Comparison of ENCODE assay signal across 16 cellular contexts in genomic region chr17:5789443-5789842, GRCh38.
DNase-seq lines count a peak whose midpoint lies in the region; ATAC-seq and TF ChIP-seq lines count a peak whose summit lies in the region.
"Had no signal": no experiment of that assay in that cellular context is flagged by ENCODE, and none has a peak within 500 bp of the region (broad histone marks: within the 10 kb centered on the region; RNA-seq: fewer than 3 reads in every experiment).

No MANE protein-coding gene starts in this region.

- peak overlapping the region; percentile 30 for H3K4me2 ChIP-seq in PC-9
- H3K4me2 ChIP-seq in neural cell (ENCODE audit: low read length): peak overlapping the region; percentile 45

- intact Hi-C loops in PC-9 (cut with micrococcal nuclease; ENCODE audit: unreplicated experiment): no loop called here

- no peaks in the 10 kb centered on the region for H3F3A ChIP-seq in PC-9 (ENCODE audit: insufficient read depth, low read depth)
- no peaks in the 10 kb centered on the region for H3F3A ChIP-seq in neural cell (ENCODE audit: insufficient read depth, low read length, poor library complexity, severe bottlenecking)

- H3K79me2 ChIP-seq in PC-9 (ENCODE audit: low read depth) (no peaks in the 10 kb centered on the region), neural cell (replicated peaks; ENCODE audit: insufficient read depth, low read length) (no peaks in the 10 kb centered on the region)

- no peak overlapping the region for H2AFZ ChIP-seq in PC-9
- H2AFZ ChIP-seq in neural cell (ENCODE audit: low read depth, low read length): no peak overlapping the region

- H3K27ac Mint-ChIP-seq in effector memory CD8-positive, alpha-beta T cell: no peak overlapping the region

- TF ChIP-seq CTCF in PC-9 (conservative IDR thresholded peaks at IDR 0.05): no peak
- no peak for TF ChIP-seq CTCF in neural cell (IDR thresholded peaks at IDR 0.05; ENCODE audit: poor library complexity, severe bottlenecking)
- no peak for TF ChIP-seq CTCF in tibial nerve (IDR thresholded peaks at IDR 0.05)

- H3K9ac ChIP-seq in neural cell (ENCODE audit: low read length): peak overlapping the region; percentile 32

- H3K27ac ChIP-seq in PC-9 (no peak overlapping the region), neural cell (ENCODE audit: low read length) (peak overlapping the region; percentile 47), tibial nerve (no peak overlapping the region)

- H3K4me3 Mint-ChIP-seq in effector memory CD8-positive, alpha-beta T cell: no peak overlapping the region

- CTCF ChIA-PET in PC-9 (lab: Charles Lee): no interaction called here

- no peak for ATAC-seq in GM21528 (IDR thresholded peaks at IDR 0.05; ENCODE audit: low FRiP score, unreplicated experiment)
- no peak for ATAC-seq in effector memory CD8-positive, alpha-beta T cell (replicated peaks)

- H3K9me3 Mint-ChIP-seq in effector memory CD8-positive, alpha-beta T cell: peaks cover 3 to 7% of the 10 kb centered on the region in 2 donors

- no peaks in the 10 kb centered on the region for H4K20me1 ChIP-seq in PC-9 (ENCODE audit: insufficient read depth)
- H4K20me1 ChIP-seq in neural cell (ENCODE audit: insufficient read depth): no peaks in the 10 kb centered on the region

- no peak for TF ChIP-seq EP300 in neural cell (conservative IDR thresholded peaks at IDR 0.05; ENCODE audit: poor library complexity, severe bottlenecking)
- TF ChIP-seq EP300 in tibial nerve (IDR thresholded peaks at IDR 0.05): no peak

- H3K27me3 Mint-ChIP-seq in effector memory CD8-positive, alpha-beta T cell: peaks cover 46 to 88% of the 10 kb centered on the region in 2 donors

- H3K9me2 ChIP-seq in PC-9 (ENCODE audit: insufficient read depth) (no peaks in the 10 kb centered on the region), neural cell (ENCODE audit: insufficient read depth, low read length) (no peaks in the 10 kb centered on the region)

- DNase-seq in G401 (ENCODE audit: low spot score): peak; percentile 7
- no peak for DNase-seq in PC-9
- peak; percentile 33 for DNase-seq in dermis blood vessel endothelial cell
- DNase-seq in OCI-M2 (lab: John Stamatoyannopoulos, UW; ENCODE audit: unreplicated experiment): no peak
- no peak for DNase-seq in tibial nerve (ENCODE audit: low spot score in 2 of 2)
- DNase-seq in effector memory CD8-positive, alpha-beta T cell: no peak
- DNase-seq: C1 segment of cervical spinal cord, DMS153, KG1, NCI-H1092, NCI-H187, NCI-H2171, NCI-H510A, RPMI8226 had no signal

- TF ChIP-seq POLR2A in tibial nerve (IDR thresholded peaks at IDR 0.05): no peak

- H3K4me3 ChIP-seq in PC-9: peak overlapping the region; percentile 6; the same call in 1 of the 2 replicates
- peak overlapping the region; percentile 56 for H3K4me3 ChIP-seq in neural cell (ENCODE audit: low read length)
- no peak overlapping the region for H3K4me3 ChIP-seq in tibial nerve

- no TSS peak for BruUV-seq in PC-9 (replicated peaks; lab: Mats Ljungman, UMichigan)

- no peak for TF ChIP-seq RAD21 in neural cell (conservative IDR thresholded peaks at IDR 0.05)

- H3K27me3 ChIP-seq in PC-9 (ENCODE audit: insufficient read depth, low read depth): peaks cover 55% of the 10 kb centered on the region
- no peaks in the 10 kb centered on the region for H3K27me3 ChIP-seq in neural cell (ENCODE audit: insufficient read depth, low read depth, low read length)
- no peaks in the 10 kb centered on the region for H3K27me3 ChIP-seq in tibial nerve

- POLR2A ChIA-PET in PC-9 (lab: Charles Lee; ENCODE audit: unreplicated experiment): no interaction called here

- H3K4me1 ChIP-seq in PC-9 (replicated peaks; ENCODE audit: insufficient read depth) (no peaks in the 10 kb centered on the region), tibial nerve (no peaks in the 10 kb centered on the region)

- in situ Hi-C loops in G401 (cut with HindIII; ENCODE audit: low sequenced_read_pairs): no loop called here

- H3K4me1 Mint-ChIP-seq in effector memory CD8-positive, alpha-beta T cell (ENCODE audit: low read depth in 2 of 2): no peaks in the 10 kb centered on the region

- H3K9me3 ChIP-seq in PC-9 (ENCODE audit: insufficient read depth, low read depth): no peaks in the 10 kb centered on the region; the same call in 1 of the 2 replicates
- H3K9me3 ChIP-seq in neural cell (ENCODE audit: low read length): no peaks in the 10 kb centered on the region
- peaks cover 0 to 26% (median 0%) of the 10 kb centered on the region in 4 donors for H3K9me3 ChIP-seq in tibial nerve

- WGBS in tibial nerve, 2 donors: 52 to 54% methylated on average over 14 of the region's 14 CpGs

- H3K36me3 ChIP-seq in PC-9 (ENCODE audit: low read depth) (no peaks in the 10 kb centered on the region), neural cell (ENCODE audit: insufficient read depth, low read length) (no peaks in the 10 kb centered on the region), tibial nerve (no peaks in the 10 kb centered on the region)

- H3K36me3 Mint-ChIP-seq in effector memory CD8-positive, alpha-beta T cell (ENCODE audit: insufficient read depth): no peaks in the 10 kb centered on the region

TF ChIP-seq in neural cell, 6 proteins besides CTCF, POLR2A, EP300 and RAD21:
- TF ChIP-seq POLR2AphosphoS5 (IDR thresholded peaks at IDR 0.05) (no peak), MXI1 (conservative IDR thresholded peaks at IDR 0.05; ENCODE audit: poor library complexity, severe bottlenecking) (no peak), SMC3 (conservative IDR thresholded peaks at IDR 0.05; ENCODE audit: poor library complexity) (peak; percentile 49), REST (IDR thresholded peaks at IDR 0.05; ENCODE audit: borderline replicate concordance) (no peak), TAF1 (IDR thresholded peaks at IDR 0.05; ENCODE audit: low read depth) (no peak), EZH2 (IDR thresholded peaks at IDR 0.05; ENCODE audit: borderline replicate concordance, insufficient read depth, low read length, poor library complexity, severe bottlenecking) (no peak)

Comparison
In these comparisons a context has a peak if more than half of its experiments do, and no peak if none do; other contexts are left out.
1. DNase-seq: peak in G401 (single experiment) and dermis blood vessel endothelial cell (single experiment); none in PC-9 (0 of 2), OCI-M2 (single experiment), tibial nerve (0 of 2) and effector memory CD8-positive, alpha-beta T cell (0 of 3).
2. H3K4me3 ChIP-seq: peak in PC-9 (single experiment) and neural cell (single experiment); none in tibial nerve (0 of 4).